1 cellular context compared by ENCODE assay signal in genomic region chr19:45496349-45496953, GRCh38.
TF ChIP-seq lines count a peak whose summit lies in the region.

No MANE protein-coding gene starts in this region.

TF ChIP-seq in HepG2, 621 proteins besides CTCF, POLR2A, EP300 and RAD21 (continues in another document):
- TF ChIP-seq MXI1 (IDR thresholded peaks at IDR 0.05; ENCODE audit: borderline replicate concordance, low read depth, low read length) (peak; percentile 78; the same call in 1 of the 3 replicates), MTF1 (CRISPR knock-in tag; IDR thresholded peaks at IDR 0.05) (0 out of 2 replicates have a peak, but pooled peaks have one; percentile 17), ZMAT3 (CRISPR knock-in tag; conservative IDR thresholded peaks at IDR 0.05) (0 out of 2 replicates have a peak, but pooled peaks have one; percentile 49), KIAA2018 (CRISPR knock-in tag; IDR thresholded peaks at IDR 0.05; ENCODE audit: borderline replicate concordance) (0 out of 2 replicates have a peak, but pooled peaks have one; percentile 40), SIN3A (IDR thresholded peaks at IDR 0.05; ENCODE audit: borderline replicate concordance, low read depth, low read length) (peak; percentile 95; the same call in 1 of the 2 replicates), ZNF34 (CRISPR knock-in tag; IDR thresholded peaks at IDR 0.05; ENCODE audit: borderline replicate concordance) (no peak), ZBTB14 (CRISPR knock-in tag; IDR thresholded peaks at IDR 0.05) (peak; percentile 93), SSRP1 (CRISPR knock-in tag; IDR thresholded peaks at IDR 0.05) (no peak), ZSCAN21 (CRISPR knock-in tag; IDR thresholded peaks at IDR 0.05; ENCODE audit: borderline replicate concordance) (peak; percentile 93), FOSL1 (CRISPR knock-in tag; IDR thresholded peaks at IDR 0.05; ENCODE audit: borderline replicate concordance) (no peak), ZNF451 (CRISPR knock-in tag; IDR thresholded peaks at IDR 0.05) (no peak), TCF12 (IDR thresholded peaks at IDR 0.05) (no peak), TCF12 (CRISPR knock-in tag; IDR thresholded peaks at IDR 0.05) (peak; percentile 45; the same call in 1 of the 2 replicates), SIN3B (IDR thresholded peaks at IDR 0.05; ENCODE audit: low read length) (no peak), MAZ (IDR thresholded peaks at IDR 0.05; ENCODE audit: borderline replicate concordance, low read depth, low read length) (peak; percentile 72; the same call in 1 of the 2 replicates), MAZ (CRISPR knock-in tag; IDR thresholded peaks at IDR 0.05; ENCODE audit: low read depth) (peak; percentile 84), SALL1 (CRISPR knock-in tag; IDR thresholded peaks at IDR 0.05) (peak; percentile 82), SKIL (CRISPR knock-in tag; IDR thresholded peaks at IDR 0.05; ENCODE audit: borderline replicate concordance) (peak; percentile 57; the same call in 1 of the 2 replicates), KDM5A (IDR thresholded peaks at IDR 0.05; ENCODE audit: borderline replicate concordance, low read length) (no peak), ZNF709 (CRISPR knock-in tag; IDR thresholded peaks at IDR 0.05) (peak; percentile 60; the same call in 1 of the 2 replicates), BRF2 (CRISPR knock-in tag; IDR thresholded peaks at IDR 0.05) (no peak), ZNF781 (CRISPR knock-in tag; IDR thresholded peaks at IDR 0.05; ENCODE audit: borderline replicate concordance, not compliant biosample characterization) (no peak), ZBTB49 (CRISPR knock-in tag; IDR thresholded peaks at IDR 0.05; ENCODE audit: borderline replicate concordance) (0 out of 2 replicates have a peak, but pooled peaks have one; percentile 51), AGO1 (IDR thresholded peaks at IDR 0.05; ENCODE audit: low read depth, low read length, poor library complexity, severe bottlenecking) (no peak), DRAP1 (CRISPR knock-in tag; IDR thresholded peaks at IDR 0.05) (0 out of 2 replicates have a peak, but pooled peaks have one; percentile 28), ZNF501 (CRISPR knock-in tag; IDR thresholded peaks at IDR 0.05) (peak; percentile 55; the same call in 1 of the 2 replicates), ZNF776 (CRISPR knock-in tag; IDR thresholded peaks at IDR 0.05) (peak; percentile 73; the same call in 1 of the 2 replicates), ZNF484 (CRISPR knock-in tag; IDR thresholded peaks at IDR 0.05; ENCODE audit: borderline replicate concordance, low read depth) (no peak), ZNF761 (CRISPR knock-in tag; conservative IDR thresholded peaks at IDR 0.05) (0 out of 2 replicates have a peak, but pooled peaks have one; percentile 40)
- TF ChIP-seq, protein P1, sequence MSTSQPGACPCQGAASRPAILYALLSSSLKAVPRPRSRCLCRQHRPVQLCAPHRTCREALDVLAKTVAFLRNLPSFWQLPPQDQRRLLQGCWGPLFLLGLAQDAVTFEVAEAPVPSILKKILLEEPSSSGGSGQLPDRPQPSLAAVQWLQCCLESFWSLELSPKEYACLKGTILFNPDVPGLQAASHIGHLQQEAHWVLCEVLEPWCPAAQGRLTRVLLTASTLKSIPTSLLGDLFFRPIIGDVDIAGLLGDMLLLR (CRISPR knock-in tag; IDR thresholded peaks at IDR 0.05) = 0 out of 2 replicates have a peak, but pooled peaks have one; percentile 71
- TF ChIP-seq, protein P2, sequence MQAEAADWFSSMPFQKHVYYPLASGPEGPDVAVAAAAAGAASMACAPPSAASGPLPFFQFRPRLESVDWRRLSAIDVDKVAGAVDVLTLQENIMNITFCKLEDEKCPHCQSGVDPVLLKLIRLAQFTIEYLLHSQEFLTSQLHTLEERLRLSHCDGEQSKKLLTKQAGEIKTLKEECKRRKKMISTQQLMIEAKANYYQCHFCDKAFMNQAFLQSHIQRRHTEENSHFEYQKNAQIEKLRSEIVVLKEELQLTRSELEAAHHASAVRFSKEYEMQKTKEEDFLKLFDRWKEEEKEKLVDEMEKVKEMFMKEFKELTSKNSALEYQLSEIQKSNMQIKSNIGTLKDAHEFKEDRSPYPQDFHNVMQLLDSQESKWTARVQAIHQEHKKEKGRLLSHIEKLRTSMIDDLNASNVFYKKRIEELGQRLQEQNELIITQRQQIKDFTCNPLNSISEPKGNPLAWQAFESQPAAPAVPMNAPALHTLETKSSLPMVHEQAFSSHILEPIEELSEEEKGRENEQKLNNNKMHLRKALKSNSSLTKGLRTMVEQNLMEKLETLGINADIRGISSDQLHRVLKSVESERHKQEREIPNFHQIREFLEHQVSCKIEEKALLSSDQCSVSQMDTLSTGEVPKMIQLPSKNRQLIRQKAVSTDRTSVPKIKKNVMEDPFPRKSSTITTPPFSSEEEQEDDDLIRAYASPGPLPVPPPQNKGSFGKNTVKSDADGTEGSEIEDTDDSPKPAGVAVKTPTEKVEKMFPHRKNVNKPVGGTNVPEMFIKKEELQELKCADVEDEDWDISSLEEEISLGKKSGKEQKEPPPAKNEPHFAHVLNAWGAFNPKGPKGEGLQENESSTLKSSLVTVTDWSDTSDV (CRISPR knock-in tag; IDR thresholded peaks at IDR 0.05) = peak; percentile 69; the same call in 1 of the 2 replicates
- TF ChIP-seq, protein P3, sequence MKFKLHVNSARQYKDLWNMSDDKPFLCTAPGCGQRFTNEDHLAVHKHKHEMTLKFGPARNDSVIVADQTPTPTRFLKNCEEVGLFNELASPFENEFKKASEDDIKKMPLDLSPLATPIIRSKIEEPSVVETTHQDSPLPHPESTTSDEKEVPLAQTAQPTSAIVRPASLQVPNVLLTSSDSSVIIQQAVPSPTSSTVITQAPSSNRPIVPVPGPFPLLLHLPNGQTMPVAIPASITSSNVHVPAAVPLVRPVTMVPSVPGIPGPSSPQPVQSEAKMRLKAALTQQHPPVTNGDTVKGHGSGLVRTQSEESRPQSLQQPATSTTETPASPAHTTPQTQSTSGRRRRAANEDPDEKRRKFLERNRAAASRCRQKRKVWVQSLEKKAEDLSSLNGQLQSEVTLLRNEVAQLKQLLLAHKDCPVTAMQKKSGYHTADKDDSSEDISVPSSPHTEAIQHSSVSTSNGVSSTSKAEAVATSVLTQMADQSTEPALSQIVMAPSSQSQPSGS (CRISPR knock-in tag; IDR thresholded peaks at IDR 0.05) = peak; percentile 36; the same call in 1 of the 2 replicates
